1 cellular context compared by ENCODE assay signal in genomic region chr19:45615795-45616708, GRCh38.
TF ChIP-seq lines count a peak whose summit lies in the region.

No MANE protein-coding gene starts in this region.

TF ChIP-seq in H1, 55 proteins besides CTCF, POLR2A, EP300 and RAD21 (continued from another document):
- TF ChIP-seq BACH1 (IDR thresholded peaks at IDR 0.05; ENCODE audit: low read length) (no peak), CREB1 (IDR thresholded peaks at IDR 0.05) (peak; percentile 6; the same call in 1 of the 2 replicates), TAF1 (IDR thresholded peaks at IDR 0.05; ENCODE audit: low read depth, low read length) (peak; percentile 28; the same call in 1 of the 2 replicates), CBX5 (IDR thresholded peaks at IDR 0.05; ENCODE audit: low read depth, low read length) (no peak), JUN (IDR thresholded peaks at IDR 0.05; ENCODE audit: low read depth, low read length) (no peak), PHF8 (conservative IDR thresholded peaks at IDR 0.05; ENCODE audit: low read depth, low read length) (peak; percentile 64), TAF7 (optimal IDR thresholded peaks at IDR 0.05; ENCODE audit: borderline replicate concordance, low read depth, low read length) (peak; percentile 31), JUND (IDR thresholded peaks at IDR 0.05; ENCODE audit: low read length) (0 out of 2 replicates have a peak, but pooled peaks have one; percentile 24), GABPA (IDR thresholded peaks at IDR 0.05; ENCODE audit: borderline replicate concordance, insufficient read depth, low read length) (peak; percentile 76; the same call in 1 of the 2 replicates), KDM1A (IDR thresholded peaks at IDR 0.05; ENCODE audit: borderline replicate concordance, low read length) (peak; percentile 69; the same call in 1 of the 2 replicates), RXRA (IDR thresholded peaks at IDR 0.05; ENCODE audit: insufficient read depth, low read depth, low read length) (no peak), SIX5 (IDR thresholded peaks at IDR 0.05; ENCODE audit: low read depth, low read length) (no peak), SIRT6 (IDR thresholded peaks at IDR 0.05; ENCODE audit: low read length) (no peak), SUZ12 (IDR thresholded peaks at IDR 0.05; ENCODE audit: low read length) (no peak), CBX8 (IDR thresholded peaks at IDR 0.05; ENCODE audit: borderline replicate concordance, low read depth, low read length) (no peak), BRCA1 (IDR thresholded peaks at IDR 0.05; ENCODE audit: low read depth, low read length) (no peak), ATF2 (IDR thresholded peaks at IDR 0.05; ENCODE audit: low read length) (no peak), EGR1 (IDR thresholded peaks at IDR 0.05; ENCODE audit: borderline replicate concordance, low read depth, low read length) (no peak), CEBPB (IDR thresholded peaks at IDR 0.05; ENCODE audit: low read depth, low read length) (no peak), SP2 (IDR thresholded peaks at IDR 0.05; ENCODE audit: low read length) (no peak), SP4 (IDR thresholded peaks at IDR 0.05; ENCODE audit: low read length) (peak; percentile 53; the same call in 1 of the 2 replicates), USF2 (IDR thresholded peaks at IDR 0.05; ENCODE audit: low read length) (no peak), POU5F1 (IDR thresholded peaks at IDR 0.05; ENCODE audit: low read depth, low read length) (no peak), TBP (IDR thresholded peaks at IDR 0.05; ENCODE audit: low read depth, low read length) (peak; percentile 45; the same call in 1 of the 2 replicates), FOSL1 (IDR thresholded peaks at IDR 0.05; ENCODE audit: insufficient read depth, low read depth, low read length) (no peak), KDM4A (IDR thresholded peaks at IDR 0.05; ENCODE audit: low read depth, low read length, severe bottlenecking) (no peak), CHD7 (IDR thresholded peaks at IDR 0.05; ENCODE audit: insufficient replicate concordance, low read length) (no peak), MAFK (IDR thresholded peaks at IDR 0.05; ENCODE audit: low read depth, low read length) (no peak), SRF (IDR thresholded peaks at IDR 0.05; ENCODE audit: low read depth, low read length) (no peak), NRF1 (IDR thresholded peaks at IDR 0.05; ENCODE audit: low read depth, low read length) (no peak), RBBP5 (IDR thresholded peaks at IDR 0.05; ENCODE audit: borderline replicate concordance, low read depth, low read length) (0 out of 2 replicates have a peak, but pooled peaks have one; percentile 75), CHD2 (IDR thresholded peaks at IDR 0.05; ENCODE audit: low read length) (0 out of 2 replicates have a peak, but pooled peaks have one; percentile 36), TCF12 (IDR thresholded peaks at IDR 0.05; ENCODE audit: low read depth, low read length) (no peak), EZH2 (IDR thresholded peaks at IDR 0.05; ENCODE audit: low read depth, low read length, severe bottlenecking) (no peak), RFX5 (IDR thresholded peaks at IDR 0.05; ENCODE audit: borderline replicate concordance, low read depth, low read length) (no peak), POLR2AphosphoS5 (IDR thresholded peaks at IDR 0.05; ENCODE audit: low read depth, low read length) (peak; percentile 88), RNF2 (IDR thresholded peaks at IDR 0.05; ENCODE audit: borderline replicate concordance, low read depth, low read length, missing control alignments, poor library complexity, severe bottlenecking) (no peak), ASH2L (IDR thresholded peaks at IDR 0.05; ENCODE audit: low read length) (peak; percentile 64), E2F6 (IDR thresholded peaks at IDR 0.05) (no peak), HDAC6 (IDR thresholded peaks at IDR 0.05; ENCODE audit: low read depth, low read length) (no peak), NANOG (IDR thresholded peaks at IDR 0.05; ENCODE audit: insufficient read depth, low read depth, low read length, poor library complexity, severe bottlenecking) (no peak), MAX (IDR thresholded peaks at IDR 0.05) (peak; percentile 38), ATF3 (IDR thresholded peaks at IDR 0.05; ENCODE audit: insufficient read depth, low read depth, low read length) (no peak), CTBP2 (IDR thresholded peaks at IDR 0.05; ENCODE audit: borderline replicate concordance, insufficient read depth, insufficient read length, low read length) (no peak), TEAD4 (IDR thresholded peaks at IDR 0.05; ENCODE audit: low read depth, low read length) (peak; percentile 4; the same call in 1 of the 2 replicates), KDM5A (IDR thresholded peaks at IDR 0.05; ENCODE audit: low read length) (no peak), SIN3A (conservative IDR thresholded peaks at IDR 0.05 in 1 of 2, IDR thresholded peaks at IDR 0.05 in 1 of 2; ENCODE audit: low read depth in 1 of 2, low read length in 2 of 2) (peak in 1 of 2 experiments; percentile 62; a peak in 3 of 4 replicates), HDAC2 (IDR thresholded peaks at IDR 0.05; ENCODE audit: borderline replicate concordance in 1 of 2, low read depth in 2 of 2, low read length in 2 of 2) (no peak; a peak in 1 of 4 replicates), SP1 (IDR thresholded peaks at IDR 0.05; ENCODE audit: low read depth, low read length) (peak; percentile 80; the same call in 1 of the 2 replicates), BCL11A (IDR thresholded peaks at IDR 0.05; ENCODE audit: low read depth in 2 of 2, low read length in 2 of 2) (no peak), ZNF274 (IDR thresholded peaks at IDR 0.05; ENCODE audit: borderline replicate concordance, extremely low read depth, low read length) (no peak), SAP30 (IDR thresholded peaks at IDR 0.05; ENCODE audit: insufficient read depth, insufficient replicate concordance, low read length) (no peak)
TF ChIP-seq in H1: peak in this region for 18.
